8 cellular contexts compared by ENCODE assay signal in the genomic region with DNA sequence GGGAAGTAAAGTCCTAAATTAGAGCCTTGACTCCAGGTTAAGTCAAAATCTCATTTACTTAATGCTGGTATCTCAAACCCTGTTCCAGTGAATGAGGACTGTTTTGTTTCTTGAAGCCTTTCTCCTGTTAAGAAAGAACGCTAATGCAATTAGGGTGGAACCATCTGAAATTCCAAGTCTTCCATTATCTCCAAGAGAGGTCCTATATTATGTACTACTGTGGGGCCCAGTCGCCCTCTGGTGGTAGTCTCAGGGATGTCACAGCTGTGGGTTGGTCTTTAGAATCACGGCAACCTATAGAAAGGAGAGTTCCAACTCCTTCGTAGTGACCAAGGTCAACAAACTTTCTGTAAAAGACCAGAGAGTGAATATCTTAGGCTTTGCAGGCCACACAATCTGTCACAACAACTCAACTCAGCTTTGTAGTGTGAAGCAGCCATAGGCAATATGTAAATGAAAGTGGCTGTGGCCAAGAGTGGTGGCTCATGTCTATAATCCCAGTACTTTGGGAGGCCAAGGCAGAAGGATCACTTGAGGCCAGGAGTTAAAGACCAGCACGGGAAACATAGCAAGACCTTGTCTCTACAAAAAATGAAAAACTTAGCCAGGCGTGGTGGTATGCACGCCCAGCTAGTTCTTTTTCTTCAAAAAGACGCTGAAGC. TPM values are rescaled to one million over a fixed set of nuclear protein-coding genes. Genes with fewer than 3 reads are reported as not detected.
DNase-seq lines count a peak whose midpoint lies in the region; ATAC-seq, FAIRE-seq and TF ChIP-seq lines count a peak whose summit lies in the region.

No MANE protein-coding gene starts in this region.

- H2AK5ac ChIP-seq in mesenchymal stem cell (ENCODE audit: low read length, severe bottlenecking): no peak overlapping the region

- intact Hi-C loops in dorsolateral prefrontal cortex (cut with DNase I): loop anchor here (10.0 kb wide), 2 partner anchors 58 to 222 kb away; partner anchors contain the start of gene NMT2 (in 1 of the 2)

- peak; percentile 72 for DNase-seq in A172 (ENCODE audit: low spot score)
- DNase-seq in GM12891 (ENCODE audit: insufficient read length, low spot score): peak; percentile 39
- peak; percentile 46 for DNase-seq in NCI-H748 (lab: John Stamatoyannopoulos, UW; ENCODE audit: unreplicated experiment)
- peak; percentile 74 to 79 for DNase-seq in activated CD4-positive, alpha-beta T cell treated with anti-CD3 and anti-CD28 coated beads, Interleukin-2, amount 50 U/mL, for 48 hours
- DNase-seq in dorsolateral prefrontal cortex: peak; percentile 50 to 83 (median 64)
- DNase-seq in mesenchymal stem cell: peak; percentile 80
- DNase-seq in stimulated activated CD8-positive, alpha-beta memory T cell treated with anti-CD3 and anti-CD28 coated beads, Interleukin-2, amount 100 ng/mL, for 48 hours (ENCODE audit: low read depth in 2 of 2): peak; percentile 38 to 50

- H3K27ac ChIP-seq in dorsolateral prefrontal cortex (peak overlapping the region in 1 of 59 donors; percentile 3), mesenchymal stem cell (ENCODE audit: low read length, poor library complexity, severe bottlenecking) (no peak overlapping the region)

- H3K79me1 ChIP-seq in mesenchymal stem cell (replicated peaks; ENCODE audit: low read length, poor library complexity, severe bottlenecking): peaks cover 8% of the 10 kb centered on the region

- no peak overlapping the region for H3K4me3 ChIP-seq in dorsolateral prefrontal cortex
- H3K4me3 ChIP-seq in mesenchymal stem cell (ENCODE audit: insufficient read depth in 1 of 2, low read depth in 1 of 2, low read length in 2 of 2): no peak overlapping the region

- 62% methylated on average over 7 of the region's 8 CpGs for WGBS in mesenchymal stem cell

- 0 out of 2 replicates have a peak, but pooled peaks have one; percentile 3 for TF ChIP-seq POLR2A in GM12891 (IDR thresholded peaks at IDR 0.05; ENCODE audit: low read depth, low read length)

- no peak overlapping the region for H3K23ac ChIP-seq in mesenchymal stem cell (ENCODE audit: low read length in 2 of 2)

- H3K14ac ChIP-seq in mesenchymal stem cell (ENCODE audit: low read length in 2 of 2): no peak overlapping the region

- peak overlapping the region; percentile 29 for H4K8ac ChIP-seq in mesenchymal stem cell (ENCODE audit: low read length)

- H2AFZ ChIP-seq in mesenchymal stem cell (ENCODE audit: low read depth, low read length): no peak overlapping the region

- peaks cover 38 to 77% of the 10 kb centered on the region in 2 experiments for H3K36me3 ChIP-seq in mesenchymal stem cell (ENCODE audit: control insufficient read depth in 1 of 2, insufficient read depth in 2 of 2, low read depth in 1 of 2, low read length in 2 of 2)

- H3K4me1 ChIP-seq in mesenchymal stem cell (ENCODE audit: control insufficient read depth, insufficient read depth, low read depth, low read length): no peaks in the 10 kb centered on the region

- H2BK5ac ChIP-seq in mesenchymal stem cell (ENCODE audit: low read depth, low read length, poor library complexity, severe bottlenecking): no peak overlapping the region

- H3K4me2 ChIP-seq in mesenchymal stem cell (ENCODE audit: low read length, poor library complexity, severe bottlenecking): no peak overlapping the region

- H2BK120ac ChIP-seq in mesenchymal stem cell (ENCODE audit: low read depth, low read length): no peak overlapping the region

- H3K9me3 ChIP-seq in mesenchymal stem cell (ENCODE audit: control insufficient read depth, low read length): no peaks in the 10 kb centered on the region

- H3K9ac ChIP-seq in mesenchymal stem cell (ENCODE audit: low read length): peak overlapping the region; percentile 45

- H2BK12ac ChIP-seq in mesenchymal stem cell (ENCODE audit: low read length in 2 of 2): no peak overlapping the region

- peak; percentile 76 for ATAC-seq in HG03045 (IDR thresholded peaks at IDR 0.05; ENCODE audit: unreplicated experiment)

- no peaks in the 10 kb centered on the region for H3K27me3 ChIP-seq in dorsolateral prefrontal cortex
- no peaks in the 10 kb centered on the region for H3K27me3 ChIP-seq in mesenchymal stem cell (ENCODE audit: control insufficient read depth in 1 of 2, insufficient read depth in 1 of 2, low read length in 2 of 2)

- peak; percentile 67 to 92 (median 83) for TF ChIP-seq CTCF in dorsolateral prefrontal cortex (IDR thresholded peaks at IDR 0.05 in 54 of 56, conservative IDR thresholded peaks at IDR 0.05 in 2 of 56; ENCODE audit: low read depth in 1 of 56, partially characterized antibody in 56 of 56)

- H4K91ac ChIP-seq in mesenchymal stem cell (ENCODE audit: low read length): no peak overlapping the region

- peak; percentile 40 for FAIRE-seq in GM12891 (lab: Jason Lieb, UNC)

- no peak overlapping the region for H3K18ac ChIP-seq in mesenchymal stem cell (ENCODE audit: low read depth in 1 of 2, low read length in 2 of 2)

- H3K4ac ChIP-seq in mesenchymal stem cell (ENCODE audit: low read depth in 1 of 2, low read length in 2 of 2): no peak overlapping the region

- no peak overlapping the region for H2BK15ac ChIP-seq in mesenchymal stem cell (ENCODE audit: low read depth, poor library complexity, severe bottlenecking)

TF ChIP-seq in GM12891, 5 proteins besides CTCF, POLR2A, EP300 and RAD21:
- TF ChIP-seq POU2F2 (IDR thresholded peaks at IDR 0.05; ENCODE audit: low read depth, low read length) (no peak), PAX5 (IDR thresholded peaks at IDR 0.05; ENCODE audit: insufficient read depth, low read length, severe bottlenecking) (no peak), POLR2AphosphoS5 (IDR thresholded peaks at IDR 0.05; ENCODE audit: low read depth, low read length) (no peak), SPI1 (IDR thresholded peaks at IDR 0.05; ENCODE audit: low read depth, low read length) (no peak), TAF1 (IDR thresholded peaks at IDR 0.05; ENCODE audit: low read depth, low read length) (no peak)

RNA-seq across cellular contexts. Expression of gene RPP38, which starts 9.3 kb away (rescaled TPM):
- total RNA-seq in A172 (2014; rRNA removed; shearing (Covaris generic)): 21.0 and 24.9 TPM in 2 replicates
- polyA plus RNA-seq in GM12891 (2012; ENCODE audit: low read depth, missing spikeins): 18.8 TPM
- total RNA-seq in dorsolateral prefrontal cortex: 10 to 100 TPM in 41 of 120 experiments, 1 to 10 TPM in 79; 4.9 to 13.9 (median 9.2) TPM
- 22.1 TPM for polyA plus RNA-seq in mesenchymal stem cell (2013, experiment 1 of 2)
- polyA plus RNA-seq in mesenchymal stem cell (2013, experiment 2 of 2): 21.2 TPM

RNA-seq across cellular contexts. Expression of gene ACBD7, which starts 17.9 kb away (rescaled TPM):
- total RNA-seq in A172 (2014; rRNA removed; shearing (Covaris generic)): 3.7 and 9.3 TPM in 2 replicates
- 0.41 TPM for polyA plus RNA-seq in GM12891 (2012; ENCODE audit: low read depth, missing spikeins)
- 100 to 1,000 TPM in 4 of 120 experiments, 10 to 100 TPM in 116; 19.5 to 147 (median 53.8) TPM for total RNA-seq in dorsolateral prefrontal cortex
- polyA plus RNA-seq in mesenchymal stem cell (2013, experiment 1 of 2): 0.07 TPM
- not detected for polyA plus RNA-seq in mesenchymal stem cell (2013, experiment 2 of 2)
